Comparison of ENCODE assay signal across 1 cellular context in the genomic region with DNA sequence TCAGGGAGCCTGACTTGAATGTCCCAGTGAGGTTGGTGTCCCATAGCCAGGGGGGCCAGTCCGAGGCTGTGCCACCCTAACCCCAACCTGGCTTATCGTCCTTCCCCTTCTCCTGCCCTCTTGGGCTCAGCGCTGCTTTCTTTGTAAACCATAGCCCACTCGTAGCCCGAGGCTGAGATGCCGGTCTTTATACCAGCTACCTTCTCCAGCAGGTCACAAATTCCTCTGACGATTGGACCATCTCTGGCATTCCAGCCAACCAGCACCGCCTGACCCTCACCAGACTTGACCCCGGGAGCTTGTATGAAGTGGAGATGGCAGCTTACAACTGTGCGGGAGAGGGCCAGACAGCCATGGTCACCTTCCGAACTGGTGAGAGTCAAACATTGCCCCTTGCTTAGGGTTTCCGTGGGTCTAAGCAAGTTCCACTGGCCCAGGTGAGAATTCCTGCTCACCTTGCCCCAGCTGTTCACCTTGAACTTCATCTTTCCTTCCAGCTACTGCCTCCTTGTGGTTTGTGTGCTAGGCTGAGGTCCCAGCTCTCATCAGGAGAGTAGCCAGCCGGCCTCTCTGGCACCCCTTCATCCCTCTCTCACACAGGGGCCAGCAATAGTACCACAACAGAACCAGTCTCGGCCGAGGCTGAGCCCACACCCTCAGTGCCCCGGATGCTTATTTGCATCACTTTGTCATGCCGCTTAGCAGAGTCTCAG.
TF ChIP-seq lines count a peak whose summit lies in the region.

No MANE protein-coding gene starts in this region.

TF ChIP-seq in HepG2, 621 proteins besides CTCF, POLR2A, EP300 and RAD21 (continued from another document):
- TF ChIP-seq, protein P1, sequence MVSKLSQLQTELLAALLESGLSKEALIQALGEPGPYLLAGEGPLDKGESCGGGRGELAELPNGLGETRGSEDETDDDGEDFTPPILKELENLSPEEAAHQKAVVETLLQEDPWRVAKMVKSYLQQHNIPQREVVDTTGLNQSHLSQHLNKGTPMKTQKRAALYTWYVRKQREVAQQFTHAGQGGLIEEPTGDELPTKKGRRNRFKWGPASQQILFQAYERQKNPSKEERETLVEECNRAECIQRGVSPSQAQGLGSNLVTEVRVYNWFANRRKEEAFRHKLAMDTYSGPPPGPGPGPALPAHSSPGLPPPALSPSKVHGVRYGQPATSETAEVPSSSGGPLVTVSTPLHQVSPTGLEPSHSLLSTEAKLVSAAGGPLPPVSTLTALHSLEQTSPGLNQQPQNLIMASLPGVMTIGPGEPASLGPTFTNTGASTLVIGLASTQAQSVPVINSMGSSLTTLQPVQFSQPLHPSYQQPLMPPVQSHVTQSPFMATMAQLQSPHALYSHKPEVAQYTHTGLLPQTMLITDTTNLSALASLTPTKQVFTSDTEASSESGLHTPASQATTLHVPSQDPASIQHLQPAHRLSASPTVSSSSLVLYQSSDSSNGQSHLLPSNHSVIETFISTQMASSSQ (IDR thresholded peaks at IDR 0.05; ENCODE audit: low read depth), result no peak
- TF ChIP-seq, protein P1 (CRISPR knock-in tag; IDR thresholded peaks at IDR 0.05; ENCODE audit: borderline replicate concordance), result no peak
- TF ChIP-seq ZNF670 (CRISPR knock-in tag; IDR thresholded peaks at IDR 0.05; ENCODE audit: borderline replicate concordance) (no peak), ZNF143 (CRISPR knock-in tag; IDR thresholded peaks at IDR 0.05) (no peak)
